ENCODE assay signal across 26 cellular contexts in genomic region chr3:126893651-126894050, GRCh38.
"Had no signal": no experiment of that assay in that cellular context is flagged by ENCODE, and none has a peak within 500 bp of the region (broad histone marks: within the 10 kb centered on the region; RNA-seq: fewer than 3 reads in every experiment).

No MANE protein-coding gene starts in this region.

- H3K36me3 Mint-ChIP-seq: activated naive CD4-positive, alpha-beta T cell treated with anti-CD3 and anti-CD28 coated beads, Interleukin-2, amount 50 U/mL, for 72 hours had no signal

- H3K27me3 ChIP-seq: adrenal gland, body of pancreas, breast epithelium had no signal

- H3K36me3 ChIP-seq: adrenal gland, breast epithelium had no signal

- H3K4me1 Mint-ChIP-seq: activated CD4-positive, alpha-beta T cell treated with anti-CD3 and anti-CD28 coated beads for 36 hours; activated CD4-positive, alpha-beta T cell treated with anti-CD3 and anti-CD28 coated beads, Interleukin-2, amount 10 ng/mL, durations not matched to agents 7 days and 5 days had no signal

- H3K27ac Mint-ChIP-seq: activated CD4-positive, alpha-beta T cell treated with anti-CD3 and anti-CD28 coated beads for 36 hours; activated CD4-positive, alpha-beta T cell treated with anti-CD3 and anti-CD28 coated beads, Interleukin-2, amount 10 ng/mL, durations not matched to agents 7 days and 5 days; activated CD8-positive, alpha-beta T cell treated with anti-CD3 and anti-CD28 coated beads, Interleukin-2, amount 10 ng/mL, durations not matched to agents 7 days and 5 days; activated naive CD4-positive, alpha-beta T cell treated with anti-CD3 and anti-CD28 coated beads for 36 hours; activated T-cell treated with anti-CD3 and anti-CD28 coated beads, Interleukin-2, amount 50 U/mL, for 24 hours had no signal

- ATAC-seq: activated CD4-positive, alpha-beta T cell treated with anti-CD3 and anti-CD28 coated beads for 36 hours; activated CD4-positive, CD25-positive, alpha-beta regulatory T cell treated with anti-CD3 and anti-CD28 coated beads, Interleukin-2, amount 50 U/mL, for 24 hours; activated CD8-positive, alpha-beta T cell treated with anti-CD3 and anti-CD28 coated beads, Interleukin-2, amount 10 ng/mL, durations not matched to agents 7 days and 5 days; activated naive CD4-positive, alpha-beta T cell treated with anti-CD3 and anti-CD28 coated beads, Interleukin-2, amount 50 U/mL, for 72 hours; body of pancreas; Panc1 had no signal

- H3K4me1 ChIP-seq: breast epithelium had no signal

- H3K9me3 Mint-ChIP-seq: activated CD4-positive, alpha-beta T cell treated with anti-CD3 and anti-CD28 coated beads, Interleukin-2, amount 10 ng/mL, durations not matched to agents 7 days and 5 days; activated naive CD4-positive, alpha-beta T cell treated with anti-CD3 and anti-CD28 coated beads for 36 hours; activated naive CD4-positive, alpha-beta T cell treated with anti-CD3 and anti-CD28 coated beads, Interleukin-2, amount 50 U/mL, for 72 hours; activated T-cell treated with anti-CD3 and anti-CD28 coated beads, Interleukin-2, amount 50 U/mL, for 24 hours had no signal

- H3K9me3 ChIP-seq: adrenal gland, body of pancreas, breast epithelium had no signal

- H3K27me3 Mint-ChIP-seq: activated CD4-positive, alpha-beta T cell treated with anti-CD3 and anti-CD28 coated beads for 36 hours; activated CD4-positive, alpha-beta T cell treated with anti-CD3 and anti-CD28 coated beads, Interleukin-2, amount 10 ng/mL, durations not matched to agents 7 days and 5 days; activated T-cell treated with anti-CD3 and anti-CD28 coated beads, Interleukin-2, amount 50 U/mL, for 24 hours had no signal

- H3K27ac ChIP-seq: adrenal gland, body of pancreas, breast epithelium had no signal

- H3K4me3 Mint-ChIP-seq: activated CD4-positive, alpha-beta T cell treated with anti-CD3 and anti-CD28 coated beads for 36 hours; activated CD4-positive, alpha-beta T cell treated with anti-CD3 and anti-CD28 coated beads, Interleukin-2, amount 10 ng/mL, durations not matched to agents 7 days and 5 days; activated CD8-positive, alpha-beta T cell treated with anti-CD3 and anti-CD28 coated beads, Interleukin-2, amount 10 ng/mL, durations not matched to agents 7 days and 5 days; activated naive CD4-positive, alpha-beta T cell treated with anti-CD3 and anti-CD28 coated beads for 36 hours; activated T-cell treated with anti-CD3 and anti-CD28 coated beads, Interleukin-2, amount 50 U/mL, for 24 hours had no signal

- H3K4me3 ChIP-seq: adrenal gland, body of pancreas, breast epithelium, K562 had no signal

- DNase-seq: activated CD4-positive, alpha-beta T cell treated with anti-CD3 and anti-CD28 coated beads for 36 hours; activated CD4-positive, alpha-beta T cell treated with anti-CD3 and anti-CD28 coated beads, Interleukin-2, amount 10 ng/mL, durations not matched to agents 7 days and 5 days; activated CD4-positive, alpha-beta T cell treated with anti-CD3 and anti-CD28 coated beads, Interleukin-2, amount 50 U/mL, for 48 hours; activated CD8-positive, alpha-beta T cell treated with anti-CD3 and anti-CD28 coated beads, Interleukin-2, amount 10 ng/mL, durations not matched to agents 7 days and 5 days; activated gamma-delta T cell treated with Interleukin-2 at 50 U/mL for 16 hours; activated naive CD4-positive, alpha-beta T cell treated with anti-CD3 and anti-CD28 coated beads for 36 hours; activated T-cell treated with anti-CD3 and anti-CD28 coated beads, Interleukin-2, amount 50 U/mL, for 24 hours; body of pancreas; caudate nucleus; NCI-H1105; NCI-H1436; NCI-H1694 treated with DMSO at 0.1 percent for 48 hours; NCI-H2029; NCI-H345; NCI-H524 treated with DMSO at 0.1 percent for 48 hours; Right ventricle myocardium superior; SW 1271; T-helper 1 cell; T-helper 2 cell; T-helper 9 cell had no signal
